In genomic region chr6:162147281-162147680, GRCh38 we compare ENCODE assay signal across 19 cellular contexts.
"Had no signal": no experiment of that assay in that cellular context is flagged by ENCODE, and none has a peak within 500 bp of the region (broad histone marks: within the 10 kb centered on the region; RNA-seq: fewer than 3 reads in every experiment).

No MANE protein-coding gene starts in this region.

- DNase-seq: colonic mucosa; cortex of kidney; effector CD8-positive, alpha-beta T cell; foreskin keratinocyte; glutamatergic neuron; head of caudate nucleus; heart right ventricle; hippocampal formation; left cardiac atrium; left lung; left ventricle myocardium superior; lower lobe of right lung; mesenchymal stem cell; midbrain had no signal

- H3K27ac ChIP-seq: colonic mucosa, esophagus muscularis mucosa, foreskin keratinocyte, heart right ventricle, left lung, lower lobe of right lung had no signal

- FAIRE-seq: endothelial cell of umbilical vein, frontal cortex, islet of Langerhans, keratinocyte had no signal

- H3K4me3 ChIP-seq: colonic mucosa, esophagus muscularis mucosa, heart right ventricle, left lung, lower lobe of right lung had no signal

- H3K27me3 ChIP-seq: colonic mucosa, esophagus muscularis mucosa, foreskin keratinocyte, heart right ventricle, left lung had no signal

- H3K4me1 ChIP-seq: colonic mucosa, esophagus muscularis mucosa, foreskin keratinocyte, left lung, lower lobe of right lung had no signal

- H3K36me3 ChIP-seq: colonic mucosa, esophagus muscularis mucosa, heart right ventricle, left lung, lower lobe of right lung had no signal

- H3K9me3 ChIP-seq: colonic mucosa, esophagus muscularis mucosa, heart right ventricle, left lung, lower lobe of right lung had no signal

- ATAC-seq: foreskin keratinocyte, heart right ventricle, left cardiac atrium, left lung, left ventricle myocardium superior, lower lobe of right lung had no signal
